In genomic region chr10:46396441-46397279, GRCh38 we compare ENCODE assay signal across 12 cellular contexts. TPM values are rescaled to one million over a fixed set of nuclear protein-coding genes. Genes with fewer than 3 reads are reported as not detected.
A peak's percentile ranks its signal among the peaks of the same experiment; 100 is the strongest.
DNase-seq lines count a peak whose midpoint lies in the region; ATAC-seq, FAIRE-seq and TF ChIP-seq lines count a peak whose summit lies in the region.
"Not testable (repeated sequence)": the region's sequence is repeated elsewhere in the genome, so short reads cannot be mapped to it uniquely, and the experiment has no call there.
"Had no signal": no experiment of that assay in that cellular context is flagged by ENCODE, and none has a peak within 500 bp of the region (broad histone marks: within the 10 kb centered on the region; RNA-seq: fewer than 3 reads in every experiment).

No MANE protein-coding gene starts in this region.

- not testable (repeated sequence) for TF ChIP-seq CTCF in astrocyte (IDR thresholded peaks at IDR 0.05; ENCODE audit: insufficient read depth, low read depth, low read length); upper lobe of right lung (IDR thresholded peaks at IDR 0.05)

- peak overlapping the region; percentile 66 for H3K9ac ChIP-seq in astrocyte (ENCODE audit: low read length)

- H3K9me3 Mint-ChIP-seq in astrocyte (ENCODE audit: unreplicated experiment); natural killer cell treated with Interleukin-12 subunit alpha and Interleukin-12 subunit beta and Interleukin-15 and Interleukin-18, amount 100 ng/mL, for 72 hours: not testable (repeated sequence)

- peak overlapping the region; percentile 61 for H3K4me2 ChIP-seq in astrocyte (ENCODE audit: low read length)

- not testable (repeated sequence) for H4K20me1 ChIP-seq in astrocyte (ENCODE audit: insufficient read depth, low read length)

- not testable (repeated sequence) for H2AFZ ChIP-seq in astrocyte (ENCODE audit: low read depth, low read length)

- in situ Hi-C loops in Caki2 (cut with HindIII; ENCODE audit: low pct_unique_long_range_greater_than_20kb, low sequenced_read_pairs): not testable (repeated sequence)

- not testable (repeated sequence) for H3K27me3 Mint-ChIP-seq in astrocyte (ENCODE audit: low read depth, unreplicated experiment); natural killer cell treated with Interleukin-12 subunit alpha and Interleukin-12 subunit beta and Interleukin-15 and Interleukin-18, amount 100 ng/mL, for 72 hours

- H3K36me3 ChIP-seq in astrocyte (ENCODE audit: insufficient read depth, low read length); upper lobe of right lung: not testable (repeated sequence)

- not testable (repeated sequence) for H3K4me3 ChIP-seq in astrocyte (ENCODE audit: insufficient read depth, low read depth, low read length); upper lobe of right lung

- peak overlapping the region; percentile 83 for H3K27ac ChIP-seq in astrocyte (ENCODE audit: low read depth, low read length)
- not testable (repeated sequence) for H3K27ac ChIP-seq in upper lobe of right lung

- not testable (repeated sequence) for H3K4me1 ChIP-seq in astrocyte (ENCODE audit: insufficient read depth, low read length); upper lobe of right lung

- FAIRE-seq in astrocyte (lab: Jason Lieb, UNC): not testable (repeated sequence)

- H3K9me3 ChIP-seq in astrocyte (ENCODE audit: insufficient read depth, low read depth, low read length); upper lobe of right lung: not testable (repeated sequence)

- ATAC-seq in esophagus mucosa (peak; percentile 75), upper lobe of right lung (peak; percentile 71)
- peak; percentile 31 for ATAC-seq in natural killer cell treated with Interleukin-12 subunit alpha and Interleukin-12 subunit beta and Interleukin-15 and Interleukin-18, amount 100 ng/mL, for 72 hours

- intact Hi-C loops in upper lobe of right lung (cut with DNase I): not testable (repeated sequence)

- DNase-seq in Caki2 (ENCODE audit: low read depth) (peak; percentile 33), HCEC 1CT (peak; percentile 7), NCI-H226 (peak; percentile 82), astrocyte (ENCODE audit: low read depth) (peak; percentile 73), iPS-NIHi11 (ENCODE audit: low spot score) (peak; percentile 18)
- not testable (repeated sequence) for DNase-seq in natural killer cell treated with Interleukin-12 subunit alpha and Interleukin-12 subunit beta and Interleukin-15 and Interleukin-18, amount 100 ng/mL, for 72 hours (ENCODE audit: low spot score); upper lobe of right lung

- not testable (repeated sequence) for H3K36me3 Mint-ChIP-seq in astrocyte (ENCODE audit: low read depth, unreplicated experiment); natural killer cell treated with Interleukin-12 subunit alpha and Interleukin-12 subunit beta and Interleukin-15 and Interleukin-18, amount 100 ng/mL, for 72 hours

- H3K4me1 Mint-ChIP-seq in astrocyte (ENCODE audit: low read depth, unreplicated experiment); natural killer cell treated with Interleukin-12 subunit alpha and Interleukin-12 subunit beta and Interleukin-15 and Interleukin-18, amount 100 ng/mL, for 72 hours (ENCODE audit: low read depth in 2 of 2): not testable (repeated sequence)

- H3K27me3 ChIP-seq in astrocyte (ENCODE audit: insufficient read depth, low read length); upper lobe of right lung: not testable (repeated sequence)

- not testable (repeated sequence) for H3K79me2 ChIP-seq in astrocyte (ENCODE audit: insufficient read depth, low read length)

- peak overlapping the region; percentile 93 for H3K27ac Mint-ChIP-seq in astrocyte (ENCODE audit: unreplicated experiment)
- not testable (repeated sequence) for H3K27ac Mint-ChIP-seq in natural killer cell treated with Interleukin-12 subunit alpha and Interleukin-12 subunit beta and Interleukin-15 and Interleukin-18, amount 100 ng/mL, for 72 hours

- not testable (repeated sequence) for H3K4me3 Mint-ChIP-seq in astrocyte (ENCODE audit: unreplicated experiment); natural killer cell treated with Interleukin-12 subunit alpha and Interleukin-12 subunit beta and Interleukin-15 and Interleukin-18, amount 100 ng/mL, for 72 hours

RNA-seq across cellular contexts. Expression of gene ANXA8L1, which starts 21.1 kb away (rescaled TPM):
- total RNA-seq in Caki2 (2014; rRNA removed; shearing (Covaris generic); ENCODE audit: low replicate concordance): not detected in 2 replicates
- total RNA-seq in astrocyte (0.59 and 1.5 TPM in 2 replicates), esophagus mucosa (193 TPM), upper lobe of right lung (34.6 TPM)
- total RNA-seq in natural killer cell treated with Interleukin-12 subunit alpha and Interleukin-12 subunit beta and Interleukin-15 and Interleukin-18, amount 100 ng/mL, for 72 hours: not detected
- total RNA-seq: activated CD4-positive, alpha-beta T cell treated with anti-CD3 and anti-CD28 coated beads, Interleukin-2, amount 10 ng/mL, durations not matched to agents 24 days and 14 days; gastrocnemius medialis; NCI-H460; SK-MEL-5 had no signal

Comparison
In these comparisons a context has a peak if more than half of its experiments do, and no peak if none do; other contexts are left out.
1. RNA of gene ANXA8L1, which starts 21.1 kb away (total RNA-seq): 193 TPM in esophagus mucosa (single experiment) and 34.6 TPM in upper lobe of right lung (single experiment); 0.59 to 1.5 TPM in astrocyte, not detected in Caki2 and not detected in natural killer cell treated with Interleukin-12 subunit alpha and Interleukin-12 subunit beta and Interleukin-15 and Interleukin-18, amount 100 ng/mL, for 72 hours; every median in the first group is over 10 times any median in the second.
2. Peak in every context shown above with its lines, with median percentiles within 50 percentile points of each other: ATAC-seq.